In genomic region chr10:53624722-53625121, GRCh38 we compare ENCODE assay signal across 28 cellular contexts.
DNase-seq lines count a peak whose midpoint lies in the region; ATAC-seq, FAIRE-seq and TF ChIP-seq lines count a peak whose summit lies in the region.
"Had no signal": no experiment of that assay in that cellular context is flagged by ENCODE, and none has a peak within 500 bp of the region (broad histone marks: within the 10 kb centered on the region; RNA-seq: fewer than 3 reads in every experiment).

No MANE protein-coding gene starts in this region.

- H3K4ac ChIP-seq in H1 (replicated peaks; ENCODE audit: insufficient read length, low read depth, low read length) = no peak overlapping the region

- FAIRE-seq in D721Med (lab: Jason Lieb, UNC) (peak; percentile 80), H1 (lab: Jason Lieb, UNC) (no peak)
- FAIRE-seq: A549, GM12878, GM12892, GM18507 had no signal

- peak overlapping the region; percentile 75 for H2BK120ac ChIP-seq in H1 (replicated peaks; ENCODE audit: low read depth, low read length)

- no peak overlapping the region for H3K18ac ChIP-seq in H1 (ENCODE audit: extremely low read depth, low read length)

- H3K14ac ChIP-seq in H1 (ENCODE audit: insufficient read length) = no peak overlapping the region

- no peak overlapping the region for H3K23ac ChIP-seq in H1 (ENCODE audit: insufficient read length)

- H3K9me3 ChIP-seq in H1 (ENCODE audit: insufficient read depth in 2 of 2, low read depth in 1 of 2, low read length in 1 of 2) (peaks cover 0 to 5% of the 10 kb centered on the region in 2 experiments; a peak in 3 of 4 replicates), body of pancreas (no peaks in the 10 kb centered on the region)
- H3K9me3 ChIP-seq: A549; BLaER1 treated with 17β-estradiol and CSF1 and Interleukin-3, amounts not matched to agents 10 nM and 100 nM; Caco-2 had no signal

- no peak overlapping the region for H2BK12ac ChIP-seq in H1 (ENCODE audit: low read depth, low read length)

- TF ChIP-seq RAD21 in H1 (IDR thresholded peaks at IDR 0.05 in 1 of 2, conservative IDR thresholded peaks at IDR 0.05 in 1 of 2; ENCODE audit: low read depth in 2 of 2, low read length in 2 of 2) = no peak

- H4K20me1 ChIP-seq in H1 (replicated peaks in 1 of 2; ENCODE audit: control insufficient read depth in 1 of 2, insufficient read depth in 2 of 2, low read length in 2 of 2) = no peaks in the 10 kb centered on the region
- H4K20me1 ChIP-seq: BLaER1 treated with 17β-estradiol and CSF1 and Interleukin-3, amounts not matched to agents 10 nM and 100 nM had no signal

- H3K27me3 ChIP-seq in H1 (replicated peaks in 1 of 4; ENCODE audit: control insufficient read depth in 3 of 4, extremely low read depth in 1 of 4, insufficient read depth in 3 of 4, low read length in 3 of 4) = no peaks in the 10 kb centered on the region
- no peaks in the 10 kb centered on the region for H3K27me3 ChIP-seq in body of pancreas
- H3K27me3 ChIP-seq: BLaER1 treated with 17β-estradiol and CSF1 and Interleukin-3, amounts not matched to agents 10 nM and 100 nM had no signal

- H3K36me3 ChIP-seq in H1 (ENCODE audit: control insufficient read depth in 2 of 4, insufficient read depth in 4 of 4, low read length in 3 of 4) (no peaks in the 10 kb centered on the region; a peak in 1 of 8 replicates), body of pancreas (replicated peaks in 1 of 2; ENCODE audit: insufficient read depth in 1 of 2, low read depth in 2 of 2) (no peaks in the 10 kb centered on the region)
- H3K36me3 ChIP-seq: BLaER1 treated with 17β-estradiol and CSF1 and Interleukin-3, amounts not matched to agents 10 nM and 100 nM had no signal

- no peak for DNase-seq in D721Med (ENCODE audit: insufficient read length, low spot score)
- DNase-seq in NCI-H69 (lab: John Stamatoyannopoulos, UW) = peak; percentile 52
- no peak for DNase-seq in H1 (ENCODE audit: low read depth in 1 of 2, low spot score in 2 of 2)
- DNase-seq in nephron progenitor cell = no peak
- DNase-seq in effector CD8-positive, alpha-beta T cell (lab: John Stamatoyannopoulos, UW) = no peak
- no peak for DNase-seq in SIG-M5 (lab: John Stamatoyannopoulos, UW)
- no peak for DNase-seq in body of pancreas
- no peak for DNase-seq in NCI-H524 treated with DMSO at 0.1 percent for 48 hours (lab: John Stamatoyannopoulos, UW)
- DNase-seq: AML-193; Caco-2; Calu3; CD4-positive, alpha-beta T cell; CD8-positive, alpha-beta T cell; DMS 273 treated with DMSO at 0.1 percent for 48 hours; DMS153; DMS53; DMS79; DND-41; EL; GDM1 had no signal

- no peaks in the 10 kb centered on the region for H3K23me2 ChIP-seq in H1 (ENCODE audit: low read depth, low read length)

- POLR2A ChIA-PET in H1 (lab: Charles Lee; ENCODE audit: partially characterized antibody) = no interaction called here

- WGBS in H1 (ENCODE audit: extremely low coverage in 1 of 2, insufficient coverage in 1 of 2, insufficient read length in 1 of 2, insufficient replicate concordance in 2 of 2, low coverage in 1 of 2, low lambda C conversion rate in 2 of 2, missing lambda C conversion rate in 1 of 2), 2 experiments = 91% methylated on average over 4 of the region's 4 CpGs; no CpG with 5 or more reads in 1 of the 2 experiments
- WGBS in body of pancreas, 2 donors = 39 to 52% methylated on average over 4 of the region's 4 CpGs

- H4K91ac ChIP-seq in H1 (replicated peaks; ENCODE audit: insufficient read length, low read length) = no peak overlapping the region

- H3K9me3 Mint-ChIP-seq in nephron progenitor cell = peaks cover 10% of the 10 kb centered on the region

- H2BK15ac ChIP-seq in H1 (ENCODE audit: low read length) = no peak overlapping the region

- CTCF ChIA-PET in H1 (lab: Charles Lee; ENCODE audit: partially characterized antibody) = no interaction called here

- H3K56ac ChIP-seq in H1 (replicated peaks; ENCODE audit: insufficient read length, low read depth, low read length) = no peak overlapping the region

- peaks cover 14% of the 10 kb centered on the region for H3K36me3 Mint-ChIP-seq in nephron progenitor cell (ENCODE audit: low read depth)
- H3K36me3 Mint-ChIP-seq: CD8-positive, alpha-beta T cell had no signal

- no peaks in the 10 kb centered on the region for H3K79me1 ChIP-seq in H1 (ENCODE audit: low read depth, low read length)

- H3K4me3 ChIP-seq in H1 (ENCODE audit: extremely low read depth in 1 of 4, insufficient read depth in 2 of 4, low read depth in 3 of 4, low read length in 4 of 4) (no peak overlapping the region), body of pancreas (no peak overlapping the region)
- H3K4me3 ChIP-seq: A549; BLaER1 treated with 17β-estradiol and CSF1 and Interleukin-3, amounts not matched to agents 10 nM and 100 nM; GM12878 had no signal

- H3K27me3 Mint-ChIP-seq in nephron progenitor cell (ENCODE audit: low read depth, poor library complexity) = no peaks in the 10 kb centered on the region
- H3K27me3 Mint-ChIP-seq: B cell; CD4-positive, alpha-beta T cell had no signal

- no peak overlapping the region for H2BK5ac ChIP-seq in H1 (ENCODE audit: low read depth, low read length)

- no peak for TF ChIP-seq POLR2A in H1 (IDR thresholded peaks at IDR 0.05; ENCODE audit: control extremely low read depth in 1 of 2, low read depth in 2 of 2, low read length in 2 of 2)
- TF ChIP-seq POLR2A in body of pancreas (IDR thresholded peaks at IDR 0.05) = no peak

- no peak overlapping the region for H4K8ac ChIP-seq in H1 (ENCODE audit: extremely low read depth, insufficient read depth, low read length)

- H3K4me2 ChIP-seq in H1 (ENCODE audit: insufficient read depth in 1 of 2, low read depth in 2 of 2, low read length in 2 of 2) = no peak overlapping the region
- H3K4me2 ChIP-seq: A549; BLaER1 treated with 17β-estradiol and CSF1 and Interleukin-3, amounts not matched to agents 10 nM and 100 nM had no signal

- H3K4me1 ChIP-seq in H1 (replicated peaks in 1 of 4; ENCODE audit: control insufficient read depth in 3 of 4, insufficient read depth in 4 of 4, low read length in 3 of 4) = no peaks in the 10 kb centered on the region
- H3K4me1 ChIP-seq in body of pancreas = no peaks in the 10 kb centered on the region
- H3K4me1 ChIP-seq: A549, Caco-2 had no signal

- H2AK5ac ChIP-seq in H1 (ENCODE audit: low read depth, low read length) = no peak overlapping the region

- peak overlapping the region; percentile 5 for H3K27ac Mint-ChIP-seq in nephron progenitor cell
- H3K27ac Mint-ChIP-seq: B cell; CD4-positive, alpha-beta T cell; CD8-positive, alpha-beta T cell had no signal

- no peak for ATAC-seq in body of pancreas
- ATAC-seq: A549; CD8-positive, alpha-beta T cell; GM12878 had no signal

- H3K79me2 ChIP-seq in H1 (ENCODE audit: control insufficient read depth in 1 of 2, insufficient read depth in 2 of 2, low read length in 2 of 2) = no peaks in the 10 kb centered on the region

- TF ChIP-seq CTCF in D721Med (IDR thresholded peaks at IDR 0.05; ENCODE audit: insufficient read depth, missing control alignments) = no peak
- no peak for TF ChIP-seq CTCF in H1 (IDR thresholded peaks at IDR 0.05; ENCODE audit: control extremely low read depth in 1 of 3, insufficient read depth in 1 of 3, low read depth in 1 of 3, low read length in 3 of 3)
- no peak for TF ChIP-seq CTCF in nephron progenitor cell (IDR thresholded peaks at IDR 0.05)
- TF ChIP-seq CTCF in body of pancreas (IDR thresholded peaks at IDR 0.05) = no peak

- H2AFZ ChIP-seq in H1 (ENCODE audit: low read length) = no peak overlapping the region

- H3K27ac ChIP-seq in H1 (ENCODE audit: low read depth, low read length) = no peak overlapping the region
- no peak overlapping the region for H3K27ac ChIP-seq in body of pancreas
- H3K27ac ChIP-seq: 22Rv1; A549; BLaER1 treated with 17β-estradiol and CSF1 and Interleukin-3, amounts not matched to agents 10 nM and 100 nM; C4-2B had no signal

- H3K4me3 Mint-ChIP-seq in nephron progenitor cell = no peak overlapping the region
- H3K4me3 Mint-ChIP-seq: B cell; CD4-positive, alpha-beta T cell; CD8-positive, alpha-beta T cell had no signal

- peaks cover 11% of the 10 kb centered on the region for H3K4me1 Mint-ChIP-seq in nephron progenitor cell
- H3K4me1 Mint-ChIP-seq: B cell had no signal

- H4K5ac ChIP-seq in H1 (ENCODE audit: insufficient read length, low read depth, low read length) = no peak overlapping the region

- H3K9ac ChIP-seq in H1 (replicated peaks in 1 of 4; ENCODE audit: extremely low read depth in 1 of 4, low read depth in 3 of 4, low read length in 3 of 4) = no peak overlapping the region
- H3K9ac ChIP-seq: BLaER1 treated with 17β-estradiol and CSF1 and Interleukin-3, amounts not matched to agents 10 nM and 100 nM had no signal

- H2BK20ac ChIP-seq in H1 (ENCODE audit: low read length) = no peak overlapping the region

- TF ChIP-seq EP300 in H1 (IDR thresholded peaks at IDR 0.05; ENCODE audit: borderline replicate concordance in 1 of 2, low read depth in 2 of 2, low read length in 2 of 2) = no peak

- intact Hi-C loops in body of pancreas (cut with DNase I) = no loop called here

TF ChIP-seq in H1, 55 proteins besides CTCF, POLR2A, EP300 and RAD21:
- TF ChIP-seq NANOG (IDR thresholded peaks at IDR 0.05; ENCODE audit: insufficient read depth, low read depth, low read length, poor library complexity, severe bottlenecking) (no peak), ZNF274 (IDR thresholded peaks at IDR 0.05; ENCODE audit: borderline replicate concordance, extremely low read depth, low read length) (no peak), SP1 (IDR thresholded peaks at IDR 0.05; ENCODE audit: low read depth, low read length) (no peak), RFX5 (IDR thresholded peaks at IDR 0.05; ENCODE audit: borderline replicate concordance, low read depth, low read length) (no peak), SRF (IDR thresholded peaks at IDR 0.05; ENCODE audit: low read depth, low read length) (no peak), JUN (IDR thresholded peaks at IDR 0.05; ENCODE audit: low read depth, low read length) (no peak), PHF8 (conservative IDR thresholded peaks at IDR 0.05; ENCODE audit: low read depth, low read length) (no peak)
